ENCODE assay signal across 9 cellular contexts in the genomic region with DNA sequence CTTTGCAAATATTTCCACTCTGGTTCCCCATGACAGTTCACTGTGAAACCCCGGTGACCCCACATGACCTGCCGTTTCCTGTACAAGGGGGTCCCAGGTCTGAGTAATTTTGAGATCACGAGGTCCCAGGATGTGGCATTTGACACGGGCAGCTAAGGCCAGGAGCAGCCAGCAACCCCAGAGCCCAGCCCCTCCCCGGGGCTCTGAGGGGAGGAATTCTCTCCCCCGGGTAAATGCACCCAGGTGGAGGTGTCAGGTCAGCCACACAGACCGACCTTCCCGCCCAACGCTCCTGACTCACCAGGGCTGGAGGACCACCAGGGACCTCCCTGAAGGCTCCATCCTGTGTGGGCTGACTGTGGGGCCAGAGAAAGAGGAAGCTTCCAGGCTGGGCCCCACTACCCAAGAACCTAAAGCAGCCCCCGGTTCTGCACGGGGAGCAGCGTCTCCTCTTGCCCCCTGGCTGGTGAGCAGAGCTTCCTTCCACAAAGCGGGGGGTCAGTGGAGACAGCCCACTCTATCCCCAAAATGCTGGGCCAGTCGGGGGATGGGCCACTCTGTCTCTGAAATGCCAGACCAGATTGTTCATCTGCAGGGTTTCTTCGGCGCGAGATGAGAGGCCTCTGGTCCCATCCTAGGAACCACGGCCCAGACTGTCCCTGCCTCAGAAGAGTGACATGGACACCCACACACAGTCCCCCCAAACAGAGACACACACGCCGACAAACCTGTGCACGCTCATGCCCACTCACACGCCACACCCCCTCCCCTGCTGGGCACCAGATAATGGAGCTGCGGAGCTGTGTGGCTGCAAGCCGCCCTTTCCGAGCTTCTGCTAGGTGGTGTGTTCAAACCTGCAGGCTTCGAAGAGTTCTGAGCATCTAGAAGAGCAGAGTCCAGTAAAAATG. TPM values are rescaled to one million over a fixed set of nuclear protein-coding genes. Genes with fewer than 3 reads are reported as not detected.
DNase-seq lines count a peak whose midpoint lies in the region; TF ChIP-seq lines count a peak whose summit lies in the region.
"Had no signal": no experiment of that assay in that cellular context is flagged by ENCODE, and none has a peak within 500 bp of the region (broad histone marks: within the 10 kb centered on the region; RNA-seq: fewer than 3 reads in every experiment).

No MANE protein-coding gene starts in this region.

- no peak overlapping the region for H3K9ac ChIP-seq in Karpas-422 (ENCODE audit: low read length)

- H3K27ac ChIP-seq in Karpas-422 (ENCODE audit: low read length) (no peak overlapping the region), osteoblast (ENCODE audit: low read depth, low read length) (no peak overlapping the region)

- H3K4me1 ChIP-seq in Karpas-422 (ENCODE audit: low read length) (peaks cover 9% of the 10 kb centered on the region), osteoblast (ENCODE audit: insufficient read depth, low read length) (peaks cover 8% of the 10 kb centered on the region)

- H3K9me3 ChIP-seq in Karpas-422 (ENCODE audit: low read length), result no peaks in the 10 kb centered on the region
- H3K9me3 ChIP-seq in osteoblast (ENCODE audit: low read depth, low read length), result no peaks in the 10 kb centered on the region
- H3K9me3 ChIP-seq: A549 had no signal

- H3K9me2 ChIP-seq in Karpas-422 (replicated peaks; ENCODE audit: insufficient read depth, low read length), result no peaks in the 10 kb centered on the region

- H3K4me3 Mint-ChIP-seq in IgD-negative memory B cell, result peak overlapping the region in 3 of 4 donors; percentile 43 to 76 (median 76)
- peak overlapping the region; percentile 65 for H3K4me3 Mint-ChIP-seq in activated naive CD8-positive, alpha-beta T cell

- DNase-seq in NOMO-1 treated with DMSO at 0.1 percent for 48 hours (lab: John Stamatoyannopoulos, UW; ENCODE audit: unreplicated experiment) (peak; percentile 30), NOMO-1 treated with dmso at 0.1 percent for 144 hours (lab: John Stamatoyannopoulos, UW; ENCODE audit: unreplicated experiment) (no peak), DMS53 treated with DMSO at 0.1 percent for 48 hours (lab: John Stamatoyannopoulos, UW; ENCODE audit: unreplicated experiment) (no peak), Karpas-422 (no peak), osteoblast (ENCODE audit: insufficient read length, low spot score, missing footprints) (no peak)
- DNase-seq in stimulated activated CD8-positive, alpha-beta memory T cell treated with anti-CD3 and anti-CD28 coated beads, Interleukin-4, amount 100 ng/mL, for 48 hours, result peak; percentile 77

- peaks cover 21 to 33% (median 29%) of the 10 kb centered on the region in 3 donors for H3K4me1 Mint-ChIP-seq in IgD-negative memory B cell
- H3K4me1 Mint-ChIP-seq in activated naive CD8-positive, alpha-beta T cell (ENCODE audit: low read depth), result peaks cover 36% of the 10 kb centered on the region

- no peaks in the 10 kb centered on the region for H3K27me3 ChIP-seq in Karpas-422 (ENCODE audit: low read length)
- peaks cover 2% of the 10 kb centered on the region for H3K27me3 ChIP-seq in osteoblast (ENCODE audit: insufficient read depth, low read length)

- H3K27ac Mint-ChIP-seq in IgD-negative memory B cell, result peak overlapping the region; percentile 57 to 78 (median 74)
- peak overlapping the region; percentile 90 for H3K27ac Mint-ChIP-seq in activated naive CD8-positive, alpha-beta T cell

- H3K36me3 ChIP-seq in Karpas-422 (ENCODE audit: insufficient read depth, low read length) (no peaks in the 10 kb centered on the region), osteoblast (ENCODE audit: insufficient read depth, low read length) (no peaks in the 10 kb centered on the region)

- H3K27me3 Mint-ChIP-seq in IgD-negative memory B cell, result peaks cover 2% of the 10 kb centered on the region
- no peaks in the 10 kb centered on the region for H3K27me3 Mint-ChIP-seq in activated naive CD8-positive, alpha-beta T cell

- H3K36me3 Mint-ChIP-seq in IgD-negative memory B cell, result no peaks in the 10 kb centered on the region
- no peaks in the 10 kb centered on the region for H3K36me3 Mint-ChIP-seq in activated naive CD8-positive, alpha-beta T cell

- H3K79me2 ChIP-seq in Karpas-422 (ENCODE audit: low read length), result no peaks in the 10 kb centered on the region
- H3K79me2 ChIP-seq in osteoblast (ENCODE audit: insufficient read depth, low read length), result no peaks in the 10 kb centered on the region

- H2AFZ ChIP-seq in Karpas-422 (ENCODE audit: low read length) (no peak overlapping the region), osteoblast (ENCODE audit: low read length) (no peak overlapping the region)

- TF ChIP-seq CTCF in osteoblast (IDR thresholded peaks at IDR 0.05; ENCODE audit: extremely low read depth, low read depth, low read length), result no peak

- H4K20me1 ChIP-seq in Karpas-422 (ENCODE audit: insufficient read depth, low read depth, low read length) (no peaks in the 10 kb centered on the region), osteoblast (ENCODE audit: insufficient read depth, low read length) (no peaks in the 10 kb centered on the region)

- H3K4me2 ChIP-seq in Karpas-422 (ENCODE audit: low read depth, low read length, poor library complexity, severe bottlenecking), result no peak overlapping the region
- no peak overlapping the region for H3K4me2 ChIP-seq in osteoblast (ENCODE audit: insufficient read depth, low read length)
- H3K4me2 ChIP-seq: A549 had no signal

- H3K4me3 ChIP-seq in Karpas-422 (ENCODE audit: low read length), result no peak overlapping the region
- H3K4me3 ChIP-seq in osteoblast (ENCODE audit: insufficient read depth, low read length), result no peak overlapping the region
- H3K4me3 ChIP-seq: A549 had no signal

- no peaks in the 10 kb centered on the region for H3K9me3 Mint-ChIP-seq in IgD-negative memory B cell
- H3K9me3 Mint-ChIP-seq in activated naive CD8-positive, alpha-beta T cell (ENCODE audit: low read depth), result no peaks in the 10 kb centered on the region

RNA-seq across cellular contexts. Expression of a gene that starts 23.4 kb away (rescaled TPM):
- polyA plus RNA-seq in IgD-negative memory B cell, result 3.4 TPM
- 0.72 TPM in 1 of 2 replicates, not detected in the other for total RNA-seq in Karpas-422 (2014; rRNA removed; shearing (Covaris generic); ENCODE audit: low replicate concordance)
- total RNA-seq in osteoblast, result under 0.01 TPM in 1 of 2 replicates, not detected in the other

Comparison
In these comparisons a context has a peak if more than half of its experiments do, and no peak if none do; other contexts are left out.
1. DNase-seq: peak in NOMO-1 treated with DMSO at 0.1 percent for 48 hours (single experiment) and stimulated activated CD8-positive, alpha-beta memory T cell treated with anti-CD3 and anti-CD28 coated beads, Interleukin-4, amount 100 ng/mL, for 48 hours (single experiment); none in NOMO-1 treated with dmso at 0.1 percent for 144 hours (single experiment), DMS53 treated with DMSO at 0.1 percent for 48 hours (single experiment), Karpas-422 (single experiment) and osteoblast (single experiment).